ENCODE assay signal across 2 cellular contexts in the genomic region with DNA sequence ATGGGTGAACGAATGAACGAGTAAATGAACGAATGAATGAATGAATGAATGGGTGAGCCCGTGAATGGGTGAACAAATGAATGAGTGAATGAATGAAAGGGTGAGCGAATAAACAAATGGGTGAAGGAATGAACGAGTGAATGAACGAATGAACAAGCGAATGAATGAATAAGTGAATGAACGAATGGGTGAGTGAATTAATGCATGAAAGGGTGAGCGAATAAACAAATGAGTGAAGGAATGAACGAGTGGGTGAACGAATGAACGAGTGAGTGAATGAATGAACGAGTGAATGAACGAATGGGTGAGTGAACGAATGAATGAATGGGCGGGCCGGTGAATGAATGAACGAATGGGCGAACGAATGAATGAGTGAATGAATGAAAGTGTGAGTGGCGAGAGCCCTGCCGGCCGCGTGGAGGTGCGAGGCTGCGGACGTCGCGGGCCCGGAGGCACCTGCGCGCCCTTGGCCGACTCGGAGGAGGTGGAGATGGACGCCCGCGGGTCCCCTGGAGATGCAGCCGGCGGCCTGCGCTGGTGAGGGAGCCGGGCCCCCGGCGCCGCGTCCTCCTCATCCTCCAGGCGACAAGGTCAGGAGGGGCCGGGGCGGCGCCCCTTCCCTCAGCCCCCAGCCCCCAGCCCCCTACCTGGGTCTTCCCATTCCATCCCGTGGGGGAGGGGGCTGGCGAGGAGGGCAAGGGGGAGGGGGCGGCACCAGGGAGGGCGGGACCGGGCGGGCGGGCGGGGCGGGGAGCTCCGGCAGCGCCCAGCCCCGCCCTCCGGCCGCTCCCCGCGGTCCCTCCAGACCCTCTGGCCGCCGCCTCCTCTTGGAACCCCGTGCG.
TF ChIP-seq lines count a peak whose summit lies in the region.

No MANE protein-coding gene starts in this region.

TF ChIP-seq in HEK293, 187 proteins besides CTCF, POLR2A, EP300 and RAD21 (continued from another document and continues in another):
- no peak for TF ChIP-seq MYNN (tag by site-specific recombination; IDR thresholded peaks at IDR 0.05; ENCODE audit: borderline replicate concordance)
- no peak for TF ChIP-seq IKZF3 (tag by site-specific recombination; IDR thresholded peaks at IDR 0.05)
- TF ChIP-seq, protein P1, sequence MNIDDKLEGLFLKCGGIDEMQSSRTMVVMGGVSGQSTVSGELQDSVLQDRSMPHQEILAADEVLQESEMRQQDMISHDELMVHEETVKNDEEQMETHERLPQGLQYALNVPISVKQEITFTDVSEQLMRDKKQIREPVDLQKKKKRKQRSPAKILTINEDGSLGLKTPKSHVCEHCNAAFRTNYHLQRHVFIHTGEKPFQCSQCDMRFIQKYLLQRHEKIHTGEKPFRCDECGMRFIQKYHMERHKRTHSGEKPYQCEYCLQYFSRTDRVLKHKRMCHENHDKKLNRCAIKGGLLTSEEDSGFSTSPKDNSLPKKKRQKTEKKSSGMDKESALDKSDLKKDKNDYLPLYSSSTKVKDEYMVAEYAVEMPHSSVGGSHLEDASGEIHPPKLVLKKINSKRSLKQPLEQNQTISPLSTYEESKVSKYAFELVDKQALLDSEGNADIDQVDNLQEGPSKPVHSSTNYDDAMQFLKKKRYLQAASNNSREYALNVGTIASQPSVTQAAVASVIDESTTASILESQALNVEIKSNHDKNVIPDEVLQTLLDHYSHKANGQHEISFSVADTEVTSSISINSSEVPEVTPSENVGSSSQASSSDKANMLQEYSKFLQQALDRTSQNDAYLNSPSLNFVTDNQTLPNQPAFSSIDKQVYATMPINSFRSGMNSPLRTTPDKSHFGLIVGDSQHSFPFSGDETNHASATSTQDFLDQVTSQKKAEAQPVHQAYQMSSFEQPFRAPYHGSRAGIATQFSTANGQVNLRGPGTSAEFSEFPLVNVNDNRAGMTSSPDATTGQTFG (tag by site-specific recombination; IDR thresholded peaks at IDR 0.05; ENCODE audit: borderline replicate concordance) = no peak
- peak; percentile 77; the same call in 1 of the 2 replicates for TF ChIP-seq BCL11B (tag by site-specific recombination; IDR thresholded peaks at IDR 0.05; ENCODE audit: low read depth)
- TF ChIP-seq ZNF654 (tag by site-specific recombination; IDR thresholded peaks at IDR 0.05; ENCODE audit: low read depth) = no peak
- no peak for TF ChIP-seq ZNF558 (tag by site-specific recombination; IDR thresholded peaks at IDR 0.05)
- TF ChIP-seq ZNF560 (tag by site-specific recombination; IDR thresholded peaks at IDR 0.05; ENCODE audit: borderline replicate concordance) = no peak
- peak; percentile 100 for TF ChIP-seq ZNF24 (tag by site-specific recombination; IDR thresholded peaks at IDR 0.05)
- TF ChIP-seq, protein P2, sequence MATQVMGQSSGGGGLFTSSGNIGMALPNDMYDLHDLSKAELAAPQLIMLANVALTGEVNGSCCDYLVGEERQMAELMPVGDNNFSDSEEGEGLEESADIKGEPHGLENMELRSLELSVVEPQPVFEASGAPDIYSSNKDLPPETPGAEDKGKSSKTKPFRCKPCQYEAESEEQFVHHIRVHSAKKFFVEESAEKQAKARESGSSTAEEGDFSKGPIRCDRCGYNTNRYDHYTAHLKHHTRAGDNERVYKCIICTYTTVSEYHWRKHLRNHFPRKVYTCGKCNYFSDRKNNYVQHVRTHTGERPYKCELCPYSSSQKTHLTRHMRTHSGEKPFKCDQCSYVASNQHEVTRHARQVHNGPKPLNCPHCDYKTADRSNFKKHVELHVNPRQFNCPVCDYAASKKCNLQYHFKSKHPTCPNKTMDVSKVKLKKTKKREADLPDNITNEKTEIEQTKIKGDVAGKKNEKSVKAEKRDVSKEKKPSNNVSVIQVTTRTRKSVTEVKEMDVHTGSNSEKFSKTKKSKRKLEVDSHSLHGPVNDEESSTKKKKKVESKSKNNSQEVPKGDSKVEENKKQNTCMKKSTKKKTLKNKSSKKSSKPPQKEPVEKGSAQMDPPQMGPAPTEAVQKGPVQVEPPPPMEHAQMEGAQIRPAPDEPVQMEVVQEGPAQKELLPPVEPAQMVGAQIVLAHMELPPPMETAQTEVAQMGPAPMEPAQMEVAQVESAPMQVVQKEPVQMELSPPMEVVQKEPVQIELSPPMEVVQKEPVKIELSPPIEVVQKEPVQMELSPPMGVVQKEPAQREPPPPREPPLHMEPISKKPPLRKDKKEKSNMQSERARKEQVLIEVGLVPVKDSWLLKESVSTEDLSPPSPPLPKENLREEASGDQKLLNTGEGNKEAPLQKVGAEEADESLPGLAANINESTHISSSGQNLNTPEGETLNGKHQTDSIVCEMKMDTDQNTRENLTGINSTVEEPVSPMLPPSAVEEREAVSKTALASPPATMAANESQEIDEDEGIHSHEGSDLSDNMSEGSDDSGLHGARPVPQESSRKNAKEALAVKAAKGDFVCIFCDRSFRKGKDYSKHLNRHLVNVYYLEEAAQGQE (tag by site-specific recombination; IDR thresholded peaks at IDR 0.05) = no peak
- 0 out of 2 replicates have a peak, but pooled peaks have one; percentile 15 for TF ChIP-seq KLF9 (tag by site-specific recombination; IDR thresholded peaks at IDR 0.05; ENCODE audit: low read depth)
- TF ChIP-seq ZEB2 (tag by site-specific recombination; IDR thresholded peaks at IDR 0.05) = peak; percentile 40; the same call in 1 of the 2 replicates
- TF ChIP-seq ZNF48 (tag by site-specific recombination; IDR thresholded peaks at IDR 0.05) = no peak
- TF ChIP-seq ZNF2 (tag by site-specific recombination; IDR thresholded peaks at IDR 0.05) = no peak
- TF ChIP-seq ZNF155 (tag by site-specific recombination; IDR thresholded peaks at IDR 0.05) = no peak; the same call in 1 of the 2 replicates
- no peak for TF ChIP-seq ZNF146 (tag by site-specific recombination; IDR thresholded peaks at IDR 0.05)
- TF ChIP-seq ZNF544 (tag by site-specific recombination; IDR thresholded peaks at IDR 0.05) = no peak
- TF ChIP-seq ZNF175 (tag by site-specific recombination; IDR thresholded peaks at IDR 0.05) = no peak
- TF ChIP-seq ZNF792 (tag by site-specific recombination; IDR thresholded peaks at IDR 0.05) = no peak
- TF ChIP-seq, protein P3, sequence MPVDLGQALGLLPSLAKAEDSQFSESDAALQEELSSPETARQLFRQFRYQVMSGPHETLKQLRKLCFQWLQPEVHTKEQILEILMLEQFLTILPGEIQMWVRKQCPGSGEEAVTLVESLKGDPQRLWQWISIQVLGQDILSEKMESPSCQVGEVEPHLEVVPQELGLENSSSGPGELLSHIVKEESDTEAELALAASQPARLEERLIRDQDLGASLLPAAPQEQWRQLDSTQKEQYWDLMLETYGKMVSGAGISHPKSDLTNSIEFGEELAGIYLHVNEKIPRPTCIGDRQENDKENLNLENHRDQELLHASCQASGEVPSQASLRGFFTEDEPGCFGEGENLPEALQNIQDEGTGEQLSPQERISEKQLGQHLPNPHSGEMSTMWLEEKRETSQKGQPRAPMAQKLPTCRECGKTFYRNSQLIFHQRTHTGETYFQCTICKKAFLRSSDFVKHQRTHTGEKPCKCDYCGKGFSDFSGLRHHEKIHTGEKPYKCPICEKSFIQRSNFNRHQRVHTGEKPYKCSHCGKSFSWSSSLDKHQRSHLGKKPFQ (tag by site-specific recombination; IDR thresholded peaks at IDR 0.05) = no peak
- no peak for TF ChIP-seq ZNF473 (tag by site-specific recombination; IDR thresholded peaks at IDR 0.05)
- TF ChIP-seq ZNF549 (tag by site-specific recombination; IDR thresholded peaks at IDR 0.05) = no peak
- TF ChIP-seq ZNF366 (tag by site-specific recombination; conservative IDR thresholded peaks at IDR 0.05) = peak; percentile 99
- peak; percentile 94 for TF ChIP-seq ZSCAN16 (tag by site-specific recombination; IDR thresholded peaks at IDR 0.05)
- no peak for TF ChIP-seq TRIM28 (IDR thresholded peaks at IDR 0.05; ENCODE audit: borderline replicate concordance, low read length)
- TF ChIP-seq ZNF341 (tag by site-specific recombination; IDR thresholded peaks at IDR 0.05; ENCODE audit: low read depth) = no peak
- TF ChIP-seq ZNF521 (tag by site-specific recombination; IDR thresholded peaks at IDR 0.05) = no peak
- no peak for TF ChIP-seq ZNF610 (tag by site-specific recombination; IDR thresholded peaks at IDR 0.05; ENCODE audit: borderline replicate concordance)

TF ChIP-seq in K562, 482 proteins besides CTCF, POLR2A, EP300 and RAD21 (continued from another document and continues in another):
- TF ChIP-seq, protein P4, sequence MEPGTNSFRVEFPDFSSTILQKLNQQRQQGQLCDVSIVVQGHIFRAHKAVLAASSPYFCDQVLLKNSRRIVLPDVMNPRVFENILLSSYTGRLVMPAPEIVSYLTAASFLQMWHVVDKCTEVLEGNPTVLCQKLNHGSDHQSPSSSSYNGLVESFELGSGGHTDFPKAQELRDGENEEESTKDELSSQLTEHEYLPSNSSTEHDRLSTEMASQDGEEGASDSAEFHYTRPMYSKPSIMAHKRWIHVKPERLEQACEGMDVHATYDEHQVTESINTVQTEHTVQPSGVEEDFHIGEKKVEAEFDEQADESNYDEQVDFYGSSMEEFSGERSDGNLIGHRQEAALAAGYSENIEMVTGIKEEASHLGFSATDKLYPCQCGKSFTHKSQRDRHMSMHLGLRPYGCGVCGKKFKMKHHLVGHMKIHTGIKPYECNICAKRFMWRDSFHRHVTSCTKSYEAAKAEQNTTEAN (CRISPR knock-in tag; IDR thresholded peaks at IDR 0.05) = no peak
- no peak for TF ChIP-seq MCM3 (IDR thresholded peaks at IDR 0.05)
- TF ChIP-seq, protein P5, sequence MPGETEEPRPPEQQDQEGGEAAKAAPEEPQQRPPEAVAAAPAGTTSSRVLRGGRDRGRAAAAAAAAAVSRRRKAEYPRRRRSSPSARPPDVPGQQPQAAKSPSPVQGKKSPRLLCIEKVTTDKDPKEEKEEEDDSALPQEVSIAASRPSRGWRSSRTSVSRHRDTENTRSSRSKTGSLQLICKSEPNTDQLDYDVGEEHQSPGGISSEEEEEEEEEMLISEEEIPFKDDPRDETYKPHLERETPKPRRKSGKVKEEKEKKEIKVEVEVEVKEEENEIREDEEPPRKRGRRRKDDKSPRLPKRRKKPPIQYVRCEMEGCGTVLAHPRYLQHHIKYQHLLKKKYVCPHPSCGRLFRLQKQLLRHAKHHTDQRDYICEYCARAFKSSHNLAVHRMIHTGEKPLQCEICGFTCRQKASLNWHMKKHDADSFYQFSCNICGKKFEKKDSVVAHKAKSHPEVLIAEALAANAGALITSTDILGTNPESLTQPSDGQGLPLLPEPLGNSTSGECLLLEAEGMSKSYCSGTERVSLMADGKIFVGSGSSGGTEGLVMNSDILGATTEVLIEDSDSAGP (CRISPR knock-in tag; IDR thresholded peaks at IDR 0.05) = 0 out of 2 replicates have a peak, but pooled peaks have one; percentile 60
- TF ChIP-seq, protein P6, sequence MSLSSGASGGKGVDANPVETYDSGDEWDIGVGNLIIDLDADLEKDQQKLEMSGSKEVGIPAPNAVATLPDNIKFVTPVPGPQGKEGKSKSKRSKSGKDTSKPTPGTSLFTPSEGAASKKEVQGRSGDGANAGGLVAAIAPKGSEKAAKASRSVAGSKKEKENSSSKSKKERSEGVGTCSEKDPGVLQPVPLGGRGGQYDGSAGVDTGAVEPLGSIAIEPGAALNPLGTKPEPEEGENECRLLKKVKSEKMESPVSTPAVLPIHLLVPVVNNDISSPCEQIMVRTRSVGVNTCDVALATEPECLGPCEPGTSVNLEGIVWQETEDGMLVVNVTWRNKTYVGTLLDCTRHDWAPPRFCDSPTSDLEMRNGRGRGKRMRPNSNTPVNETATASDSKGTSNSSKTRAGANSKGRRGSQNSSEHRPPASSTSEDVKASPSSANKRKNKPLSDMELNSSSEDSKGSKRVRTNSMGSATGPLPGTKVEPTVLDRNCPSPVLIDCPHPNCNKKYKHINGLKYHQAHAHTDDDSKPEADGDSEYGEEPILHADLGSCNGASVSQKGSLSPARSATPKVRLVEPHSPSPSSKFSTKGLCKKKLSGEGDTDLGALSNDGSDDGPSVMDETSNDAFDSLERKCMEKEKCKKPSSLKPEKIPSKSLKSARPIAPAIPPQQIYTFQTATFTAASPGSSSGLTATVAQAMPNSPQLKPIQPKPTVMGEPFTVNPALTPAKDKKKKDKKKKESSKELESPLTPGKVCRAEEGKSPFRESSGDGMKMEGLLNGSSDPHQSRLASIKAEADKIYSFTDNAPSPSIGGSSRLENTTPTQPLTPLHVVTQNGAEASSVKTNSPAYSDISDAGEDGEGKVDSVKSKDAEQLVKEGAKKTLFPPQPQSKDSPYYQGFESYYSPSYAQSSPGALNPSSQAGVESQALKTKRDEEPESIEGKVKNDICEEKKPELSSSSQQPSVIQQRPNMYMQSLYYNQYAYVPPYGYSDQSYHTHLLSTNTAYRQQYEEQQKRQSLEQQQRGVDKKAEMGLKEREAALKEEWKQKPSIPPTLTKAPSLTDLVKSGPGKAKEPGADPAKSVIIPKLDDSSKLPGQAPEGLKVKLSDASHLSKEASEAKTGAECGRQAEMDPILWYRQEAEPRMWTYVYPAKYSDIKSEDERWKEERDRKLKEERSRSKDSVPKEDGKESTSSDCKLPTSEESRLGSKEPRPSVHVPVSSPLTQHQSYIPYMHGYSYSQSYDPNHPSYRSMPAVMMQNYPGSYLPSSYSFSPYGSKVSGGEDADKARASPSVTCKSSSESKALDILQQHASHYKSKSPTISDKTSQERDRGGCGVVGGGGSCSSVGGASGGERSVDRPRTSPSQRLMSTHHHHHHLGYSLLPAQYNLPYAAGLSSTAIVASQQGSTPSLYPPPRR (CRISPR knock-in tag; IDR thresholded peaks at IDR 0.05; ENCODE audit: borderline replicate concordance) = no peak
- TF ChIP-seq, protein P7, sequence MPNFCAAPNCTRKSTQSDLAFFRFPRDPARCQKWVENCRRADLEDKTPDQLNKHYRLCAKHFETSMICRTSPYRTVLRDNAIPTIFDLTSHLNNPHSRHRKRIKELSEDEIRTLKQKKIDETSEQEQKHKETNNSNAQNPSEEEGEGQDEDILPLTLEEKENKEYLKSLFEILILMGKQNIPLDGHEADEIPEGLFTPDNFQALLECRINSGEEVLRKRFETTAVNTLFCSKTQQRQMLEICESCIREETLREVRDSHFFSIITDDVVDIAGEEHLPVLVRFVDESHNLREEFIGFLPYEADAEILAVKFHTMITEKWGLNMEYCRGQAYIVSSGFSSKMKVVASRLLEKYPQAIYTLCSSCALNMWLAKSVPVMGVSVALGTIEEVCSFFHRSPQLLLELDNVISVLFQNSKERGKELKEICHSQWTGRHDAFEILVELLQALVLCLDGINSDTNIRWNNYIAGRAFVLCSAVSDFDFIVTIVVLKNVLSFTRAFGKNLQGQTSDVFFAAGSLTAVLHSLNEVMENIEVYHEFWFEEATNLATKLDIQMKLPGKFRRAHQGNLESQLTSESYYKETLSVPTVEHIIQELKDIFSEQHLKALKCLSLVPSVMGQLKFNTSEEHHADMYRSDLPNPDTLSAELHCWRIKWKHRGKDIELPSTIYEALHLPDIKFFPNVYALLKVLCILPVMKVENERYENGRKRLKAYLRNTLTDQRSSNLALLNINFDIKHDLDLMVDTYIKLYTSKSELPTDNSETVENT (CRISPR knock-in tag; IDR thresholded peaks at IDR 0.05) = no peak
- TF ChIP-seq NFIX (CRISPR knock-in tag; IDR thresholded peaks at IDR 0.05; ENCODE audit: low read depth) = no peak
- TF ChIP-seq TRIM24 (IDR thresholded peaks at IDR 0.05) = 0 out of 4 replicates have a peak, but pooled peaks of 1 of the 2 experiments have one; percentile 16
- TF ChIP-seq CBX1 (IDR thresholded peaks at IDR 0.05; ENCODE audit: low read depth) = no peak
- no peak for TF ChIP-seq MBD2 (IDR thresholded peaks at IDR 0.05; ENCODE audit: borderline replicate concordance, low read depth)
- no peak for TF ChIP-seq MCM2 (IDR thresholded peaks at IDR 0.05; ENCODE audit: low read depth)
- no peak for TF ChIP-seq MEIS2 (IDR thresholded peaks at IDR 0.05; ENCODE audit: partially characterized antibody)
- no peak for TF ChIP-seq MYBL2 (IDR thresholded peaks at IDR 0.05; ENCODE audit: low read depth)
- no peak for TF ChIP-seq MYBL2 (CRISPR knock-in tag; IDR thresholded peaks at IDR 0.05; ENCODE audit: borderline replicate concordance)
- TF ChIP-seq ZBTB17 (CRISPR knock-in tag; IDR thresholded peaks at IDR 0.05) = no peak
- no peak for TF ChIP-seq ARID2 (IDR thresholded peaks at IDR 0.05)
- TF ChIP-seq PTTG1 (tag; IDR thresholded peaks at IDR 0.05; ENCODE audit: low read depth) = no peak
- no peak for TF ChIP-seq PHB (CRISPR knock-in tag; IDR thresholded peaks at IDR 0.05)
- TF ChIP-seq PRPF4 (IDR thresholded peaks at IDR 0.05; ENCODE audit: insufficient read depth, low read depth, low read length, poor library complexity, severe bottlenecking) = no peak
- TF ChIP-seq CBFA2T3 (IDR thresholded peaks at IDR 0.05) = 0 out of 2 replicates have a peak, but pooled peaks have one; percentile 10
- TF ChIP-seq KDM2B (CRISPR knock-in tag; IDR thresholded peaks at IDR 0.05) = no peak
- TF ChIP-seq ZNF551 (CRISPR knock-in tag; IDR thresholded peaks at IDR 0.05) = no peak
- TF ChIP-seq STAT5B (CRISPR knock-in tag; IDR thresholded peaks at IDR 0.05) = no peak
